ENCODE assay signal across 11 cellular contexts in the genomic region with DNA sequence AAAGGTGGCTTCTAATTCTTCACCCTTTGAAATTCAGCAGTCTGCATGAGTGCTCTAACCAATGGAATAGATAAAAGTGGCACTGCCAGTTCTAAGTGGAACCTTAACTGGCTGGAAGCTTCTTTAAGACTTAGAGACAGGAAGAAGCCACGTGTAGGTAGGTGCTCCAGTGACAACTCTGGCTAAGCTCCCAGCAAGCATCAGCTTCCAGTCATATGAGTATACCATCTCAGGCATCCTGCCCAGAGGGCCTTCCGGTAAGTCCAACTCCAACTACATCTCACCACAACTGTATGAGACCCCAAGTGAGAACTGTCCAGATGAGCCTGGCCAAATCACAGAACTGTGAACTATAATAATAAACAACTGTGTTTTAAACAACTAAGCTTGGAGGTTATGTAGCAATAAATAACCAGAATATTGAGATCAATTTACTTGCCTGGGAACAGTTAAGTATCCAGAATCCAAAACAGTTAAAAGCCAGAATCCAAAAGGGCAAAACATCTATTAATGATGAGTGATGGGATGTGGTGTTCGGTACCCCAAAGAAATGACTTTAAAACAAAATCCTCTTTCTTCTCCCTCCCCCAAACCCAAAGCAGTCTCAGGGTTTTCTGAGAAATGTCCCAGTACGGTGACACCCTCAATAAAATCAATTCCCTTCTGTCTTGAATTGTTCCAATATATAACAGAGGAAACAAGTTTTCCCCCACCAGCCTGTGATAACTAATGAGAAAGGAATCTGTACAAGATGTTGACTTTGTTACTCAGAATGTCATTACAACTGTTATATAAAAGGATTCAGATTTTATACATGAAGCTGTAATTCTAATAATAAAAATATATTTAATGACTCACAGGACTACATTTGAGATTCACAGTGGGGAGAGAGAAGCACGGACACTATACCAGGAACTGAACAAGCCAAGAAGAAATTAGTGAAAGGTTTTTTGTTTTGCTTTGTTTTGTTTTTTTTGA. TPM values are rescaled to one million over a fixed set of nuclear protein-coding genes. Genes with fewer than 3 reads are reported as not detected.
DNase-seq lines count a peak whose midpoint lies in the region; ATAC-seq and TF ChIP-seq lines count a peak whose summit lies in the region.
"Had no signal": no experiment of that assay in that cellular context is flagged by ENCODE, and none has a peak within 500 bp of the region (broad histone marks: within the 10 kb centered on the region; RNA-seq: fewer than 3 reads in every experiment).

No MANE protein-coding gene starts in this region.

- H3K27me3 ChIP-seq in suprapubic skin = peaks cover 3% of the 10 kb centered on the region

- peak overlapping the region; percentile 52 for H3K27ac ChIP-seq in suprapubic skin
- H3K27ac ChIP-seq: WERI-Rb-1 had no signal

- no peak for TF ChIP-seq EP300 in suprapubic skin (IDR thresholded peaks at IDR 0.05)

- no peaks in the 10 kb centered on the region for H3K9me3 ChIP-seq in suprapubic skin

- no peak for ATAC-seq in GM21381 (IDR thresholded peaks at IDR 0.05; ENCODE audit: unreplicated experiment)
- no peak for ATAC-seq in GM18867 (IDR thresholded peaks at IDR 0.05; ENCODE audit: unreplicated experiment)

- peak overlapping the region; percentile 83 for H3K4me3 ChIP-seq in HFF-Myc (replicated peaks; ENCODE audit: low read depth, low read length)
- no peak overlapping the region for H3K4me3 ChIP-seq in suprapubic skin

- DNase-seq in HFF-Myc (ENCODE audit: extremely low read depth, low read depth) = peak; percentile 97
- peak; percentile 76 for DNase-seq in amniotic epithelial cell (ENCODE audit: low read depth)
- DNase-seq in fibroblast of the conjunctiva (ENCODE audit: low read depth) = peak; percentile 91
- DNase-seq in suprapubic skin (ENCODE audit: low spot score in 2 of 2) = no peak
- DNase-seq in NCI-H2107 (lab: John Stamatoyannopoulos, UW) = no peak
- DNase-seq in activated CD8-positive, alpha-beta memory T cell treated with anti-CD3 and anti-CD28 coated beads for 24 hours = no peak
- DNase-seq: activated naive CD4-positive, alpha-beta T cell treated with anti-CD3 and anti-CD28 coated beads, Interleukin-2, amount 10 ng/mL, durations not matched to agents 7 days and 5 days; head of caudate nucleus; WERI-Rb-1 had no signal

- 50% methylated on average over 5 of the region's 5 CpGs for WGBS in suprapubic skin

- TF ChIP-seq CTCF in HFF-Myc (IDR thresholded peaks at IDR 0.05; ENCODE audit: low read depth, low read length, missing control alignments) (no peak), suprapubic skin (IDR thresholded peaks at IDR 0.05) (no peak)

- H3K4me1 ChIP-seq in suprapubic skin = peaks cover 50% of the 10 kb centered on the region

- no peak for TF ChIP-seq POLR2A in suprapubic skin (IDR thresholded peaks at IDR 0.05)

- no peaks in the 10 kb centered on the region for H3K36me3 ChIP-seq in suprapubic skin
- H3K36me3 ChIP-seq: WERI-Rb-1 had no signal

RNA-seq across cellular contexts. Expression of gene TSPAN5, which starts 4.2 kb away (rescaled TPM):
- total RNA-seq in suprapubic skin = 10 to 100 TPM; 14.5 to 33.4 (median 17.0) TPM

Comparison
In these comparisons a context has a peak if more than half of its experiments do, and no peak if none do; other contexts are left out.
1. DNase-seq: peak in HFF-Myc (single experiment), amniotic epithelial cell (single experiment) and fibroblast of the conjunctiva (single experiment); none in suprapubic skin (0 of 2), NCI-H2107 (single experiment) and activated CD8-positive, alpha-beta memory T cell treated with anti-CD3 and anti-CD28 coated beads for 24 hours (single experiment).